ENCODE assay signal across 24 cellular contexts in genomic region chr1:183562701-183563100, GRCh38. TPM values are rescaled to one million over a fixed set of nuclear protein-coding genes. Genes with fewer than 3 reads are reported as not detected.
"Had no signal": no experiment of that assay in that cellular context is flagged by ENCODE, and none has a peak within 500 bp of the region (broad histone marks: within the 10 kb centered on the region; RNA-seq: fewer than 3 reads in every experiment).

No MANE protein-coding gene starts in this region.

- H3K4me3 Mint-ChIP-seq: natural killer cell had no signal

- ATAC-seq: gastrocnemius medialis; heart right ventricle; left lobe of liver; natural killer cell; stimulated activated naive CD8-positive, alpha-beta T cell treated with anti-CD3 and anti-CD28 coated beads, Interleukin-15, Interleukin-2, amounts not matched to agents 100 U/mL and 50 U/mL, for 24 hours had no signal

- H3K4me3 ChIP-seq: colonic mucosa, esophagus muscularis mucosa, gastrocnemius medialis, heart right ventricle, right atrium auricular region, sigmoid colon, skin epidermis, suprapubic skin, thyroid gland, upper lobe of left lung, uterus had no signal

- H3K27ac ChIP-seq: colonic mucosa, epithelial cell of prostate, esophagus muscularis mucosa, gastrocnemius medialis, heart right ventricle, right atrium auricular region, sigmoid colon, skin epidermis, suprapubic skin, thyroid gland, upper lobe of left lung, uterus had no signal

- H3K27me3 ChIP-seq: colonic mucosa, esophagus muscularis mucosa, gastrocnemius medialis, heart right ventricle, right atrium auricular region, sigmoid colon, suprapubic skin, thyroid gland, upper lobe of left lung, uterus had no signal

- H3K27ac Mint-ChIP-seq: natural killer cell had no signal

- H3K9me3 ChIP-seq: colonic mucosa, esophagus muscularis mucosa, gastrocnemius medialis, heart right ventricle, right atrium auricular region, sigmoid colon, suprapubic skin, thyroid gland, upper lobe of left lung, uterus had no signal

- DNase-seq: colonic mucosa; effector CD4-positive, alpha-beta T cell; gastrocnemius medialis; heart right ventricle; hypothalamus; kidney glomerular epithelial cell; mammary epithelial cell; natural killer cell; sigmoid colon; stimulated activated CD4-positive, alpha-beta T cell treated with anti-CD3 and anti-CD28 coated beads, Interleukin-12 subunit alpha, Interleukin-12 subunit beta, amount 100 ng/mL, for 4 hours; stimulated activated naive CD8-positive, alpha-beta T cell treated with anti-CD3 and anti-CD28 coated beads, Interleukin-15, Interleukin-2, amounts not matched to agents 100 U/mL and 50 U/mL, for 24 hours; thyroid gland; upper lobe of left lung; uterus had no signal

- H3K36me3 Mint-ChIP-seq: natural killer cell had no signal

- H3K36me3 ChIP-seq: colonic mucosa, gastrocnemius medialis, thyroid gland, uterus had no signal

- H3K4me1 ChIP-seq: colonic mucosa, gastrocnemius medialis, suprapubic skin, thyroid gland, uterus had no signal

- H3K9me3 Mint-ChIP-seq: natural killer cell had no signal

- FAIRE-seq: islet of Langerhans had no signal

RNA-seq across cellular contexts. Expression of gene NCF2, which starts 27.6 kb away (rescaled TPM):
- total RNA-seq: dermis microvascular lymphatic vessel endothelial cell, fibroblast of villous mesenchyme, myocyte had no signal
